ENCODE assay signal across 2 cellular contexts in the genomic region with DNA sequence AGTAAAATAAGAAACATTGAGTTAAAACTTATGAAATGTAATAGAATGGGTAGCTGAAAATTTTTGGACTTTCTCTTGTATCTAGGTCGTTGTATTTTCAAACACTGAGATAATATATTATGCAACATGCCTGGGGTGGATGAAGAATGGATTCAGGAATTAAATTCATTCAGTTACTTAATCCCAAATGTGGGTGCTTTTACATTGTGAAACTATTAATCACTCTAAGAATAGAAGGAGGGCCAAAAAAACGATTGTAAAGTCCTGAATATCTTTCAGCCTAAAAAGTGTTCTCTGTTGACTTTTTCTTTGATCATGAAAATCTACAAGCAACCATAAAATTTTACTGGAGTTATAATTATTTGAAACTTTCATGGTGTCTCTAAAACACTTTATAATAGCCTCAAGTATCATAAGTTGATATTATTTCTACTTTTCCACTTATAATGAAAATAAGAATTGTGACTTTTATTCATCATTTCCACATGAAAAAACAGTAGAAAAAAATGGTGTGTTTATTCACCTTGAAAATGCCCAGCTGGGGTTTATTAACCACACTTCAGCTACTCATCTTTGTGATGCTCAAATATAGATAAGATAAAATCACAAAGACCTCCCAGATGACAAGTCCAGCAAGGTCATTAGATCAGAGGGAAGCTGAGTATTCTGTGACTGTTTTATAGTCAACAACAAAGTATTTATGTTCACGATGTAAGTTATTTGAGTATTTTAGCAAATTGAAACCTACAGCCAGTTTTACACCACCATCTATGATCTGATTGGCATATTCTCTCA.
TF ChIP-seq lines count a peak whose summit lies in the region.

No MANE protein-coding gene starts in this region.

TF ChIP-seq in HCT116, 20 proteins besides CTCF, POLR2A, EP300 and RAD21:
- no peak for TF ChIP-seq TCF7L2 (IDR thresholded peaks at IDR 0.05; ENCODE audit: borderline replicate concordance, extremely low read depth, insufficient read depth, insufficient read length)

TF ChIP-seq in GM23338, 12 proteins besides CTCF, POLR2A, EP300 and RAD21:
- TF ChIP-seq ZNF331 (CRISPR knock-in tag; IDR thresholded peaks at IDR 0.05; ENCODE audit: low read depth) (no peak), CREB1 (CRISPR knock-in tag; IDR thresholded peaks at IDR 0.05; ENCODE audit: low read depth) (no peak), STAT1 (IDR thresholded peaks at IDR 0.05; ENCODE audit: unreplicated experiment) (no peak), EZH2 (IDR thresholded peaks at IDR 0.05; ENCODE audit: low read depth, unreplicated experiment) (no peak), NANOG (IDR thresholded peaks at IDR 0.05; ENCODE audit: borderline replicate concordance) (no peak), EZH2phosphoT487 (IDR thresholded peaks at IDR 0.05; ENCODE audit: unreplicated experiment) (no peak), ZNF114 (CRISPR knock-in tag; IDR thresholded peaks at IDR 0.05) (no peak), POLR2AphosphoS5 (IDR thresholded peaks at IDR 0.05; ENCODE audit: low read depth) (no peak), JUNB (IDR thresholded peaks at IDR 0.05; ENCODE audit: unreplicated experiment) (no peak)
- TF ChIP-seq, protein P1, sequence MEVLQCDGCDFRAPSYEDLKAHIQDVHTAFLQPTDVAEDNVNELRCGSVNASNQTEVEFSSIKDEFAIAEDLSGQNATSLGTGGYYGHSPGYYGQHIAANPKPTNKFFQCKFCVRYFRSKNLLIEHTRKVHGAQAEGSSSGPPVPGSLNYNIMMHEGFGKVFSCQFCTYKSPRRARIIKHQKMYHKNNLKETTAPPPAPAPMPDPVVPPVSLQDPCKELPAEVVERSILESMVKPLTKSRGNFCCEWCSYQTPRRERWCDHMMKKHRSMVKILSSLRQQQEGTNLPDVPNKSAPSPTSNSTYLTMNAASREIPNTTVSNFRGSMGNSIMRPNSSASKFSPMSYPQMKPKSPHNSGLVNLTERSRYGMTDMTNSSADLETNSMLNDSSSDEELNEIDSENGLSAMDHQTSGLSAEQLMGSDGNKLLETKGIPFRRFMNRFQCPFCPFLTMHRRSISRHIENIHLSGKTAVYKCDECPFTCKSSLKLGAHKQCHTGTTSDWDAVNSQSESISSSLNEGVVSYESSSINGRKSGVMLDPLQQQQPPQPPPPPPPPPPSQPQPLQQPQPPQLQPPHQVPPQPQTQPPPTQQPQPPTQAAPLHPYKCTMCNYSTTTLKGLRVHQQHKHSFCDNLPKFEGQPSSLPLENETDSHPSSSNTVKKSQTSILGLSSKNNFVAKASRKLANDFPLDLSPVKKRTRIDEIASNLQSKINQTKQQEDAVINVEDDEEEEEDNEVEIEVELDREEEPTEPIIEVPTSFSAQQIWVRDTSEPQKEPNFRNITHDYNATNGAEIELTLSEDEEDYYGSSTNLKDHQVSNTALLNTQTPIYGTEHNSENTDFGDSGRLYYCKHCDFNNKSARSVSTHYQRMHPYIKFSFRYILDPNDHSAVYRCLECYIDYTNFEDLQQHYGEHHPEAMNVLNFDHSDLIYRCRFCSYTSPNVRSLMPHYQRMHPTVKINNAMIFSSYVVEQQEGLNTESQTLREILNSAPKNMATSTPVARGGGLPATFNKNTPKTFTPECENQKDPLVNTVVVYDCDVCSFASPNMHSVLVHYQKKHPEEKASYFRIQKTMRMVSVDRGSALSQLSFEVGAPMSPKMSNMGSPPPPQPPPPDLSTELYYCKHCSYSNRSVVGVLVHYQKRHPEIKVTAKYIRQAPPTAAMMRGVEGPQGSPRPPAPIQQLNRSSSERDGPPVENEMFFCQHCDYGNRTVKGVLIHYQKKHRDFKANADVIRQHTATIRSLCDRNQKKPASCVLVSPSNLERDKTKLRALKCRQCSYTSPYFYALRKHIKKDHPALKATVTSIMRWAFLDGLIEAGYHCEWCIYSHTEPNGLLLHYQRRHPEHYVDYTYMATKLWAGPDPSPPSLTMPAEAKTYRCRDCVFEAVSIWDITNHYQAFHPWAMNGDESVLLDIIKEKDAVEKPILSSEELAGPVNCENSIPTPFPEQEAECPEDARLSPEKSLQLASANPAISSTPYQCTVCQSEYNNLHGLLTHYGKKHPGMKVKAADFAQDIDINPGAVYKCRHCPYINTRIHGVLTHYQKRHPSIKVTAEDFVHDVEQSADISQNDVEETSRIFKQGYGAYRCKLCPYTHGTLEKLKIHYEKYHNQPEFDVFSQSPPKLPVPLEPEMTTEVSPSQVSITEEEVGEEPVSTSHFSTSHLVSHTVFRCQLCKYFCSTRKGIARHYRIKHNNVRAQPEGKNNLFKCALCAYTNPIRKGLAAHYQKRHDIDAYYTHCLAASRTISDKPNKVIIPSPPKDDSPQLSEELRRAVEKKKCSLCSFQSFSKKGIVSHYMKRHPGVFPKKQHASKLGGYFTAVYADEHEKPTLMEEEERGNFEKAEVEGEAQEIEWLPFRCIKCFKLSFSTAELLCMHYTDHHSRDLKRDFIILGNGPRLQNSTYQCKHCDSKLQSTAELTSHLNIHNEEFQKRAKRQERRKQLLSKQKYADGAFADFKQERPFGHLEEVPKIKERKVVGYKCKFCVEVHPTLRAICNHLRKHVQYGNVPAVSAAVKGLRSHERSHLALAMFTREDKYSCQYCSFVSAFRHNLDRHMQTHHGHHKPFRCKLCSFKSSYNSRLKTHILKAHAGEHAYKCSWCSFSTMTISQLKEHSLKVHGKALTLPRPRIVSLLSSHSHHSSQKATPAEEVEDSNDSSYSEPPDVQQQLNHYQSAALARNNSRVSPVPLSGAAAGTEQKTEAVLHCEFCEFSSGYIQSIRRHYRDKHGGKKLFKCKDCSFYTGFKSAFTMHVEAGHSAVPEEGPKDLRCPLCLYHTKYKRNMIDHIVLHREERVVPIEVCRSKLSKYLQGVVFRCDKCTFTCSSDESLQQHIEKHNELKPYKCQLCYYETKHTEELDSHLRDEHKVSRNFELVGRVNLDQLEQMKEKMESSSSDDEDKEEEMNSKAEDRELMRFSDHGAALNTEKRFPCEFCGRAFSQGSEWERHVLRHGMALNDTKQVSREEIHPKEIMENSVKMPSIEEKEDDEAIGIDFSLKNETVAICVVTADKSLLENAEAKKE (CRISPR knock-in tag; IDR thresholded peaks at IDR 0.05): no peak
- TF ChIP-seq, protein P2, sequence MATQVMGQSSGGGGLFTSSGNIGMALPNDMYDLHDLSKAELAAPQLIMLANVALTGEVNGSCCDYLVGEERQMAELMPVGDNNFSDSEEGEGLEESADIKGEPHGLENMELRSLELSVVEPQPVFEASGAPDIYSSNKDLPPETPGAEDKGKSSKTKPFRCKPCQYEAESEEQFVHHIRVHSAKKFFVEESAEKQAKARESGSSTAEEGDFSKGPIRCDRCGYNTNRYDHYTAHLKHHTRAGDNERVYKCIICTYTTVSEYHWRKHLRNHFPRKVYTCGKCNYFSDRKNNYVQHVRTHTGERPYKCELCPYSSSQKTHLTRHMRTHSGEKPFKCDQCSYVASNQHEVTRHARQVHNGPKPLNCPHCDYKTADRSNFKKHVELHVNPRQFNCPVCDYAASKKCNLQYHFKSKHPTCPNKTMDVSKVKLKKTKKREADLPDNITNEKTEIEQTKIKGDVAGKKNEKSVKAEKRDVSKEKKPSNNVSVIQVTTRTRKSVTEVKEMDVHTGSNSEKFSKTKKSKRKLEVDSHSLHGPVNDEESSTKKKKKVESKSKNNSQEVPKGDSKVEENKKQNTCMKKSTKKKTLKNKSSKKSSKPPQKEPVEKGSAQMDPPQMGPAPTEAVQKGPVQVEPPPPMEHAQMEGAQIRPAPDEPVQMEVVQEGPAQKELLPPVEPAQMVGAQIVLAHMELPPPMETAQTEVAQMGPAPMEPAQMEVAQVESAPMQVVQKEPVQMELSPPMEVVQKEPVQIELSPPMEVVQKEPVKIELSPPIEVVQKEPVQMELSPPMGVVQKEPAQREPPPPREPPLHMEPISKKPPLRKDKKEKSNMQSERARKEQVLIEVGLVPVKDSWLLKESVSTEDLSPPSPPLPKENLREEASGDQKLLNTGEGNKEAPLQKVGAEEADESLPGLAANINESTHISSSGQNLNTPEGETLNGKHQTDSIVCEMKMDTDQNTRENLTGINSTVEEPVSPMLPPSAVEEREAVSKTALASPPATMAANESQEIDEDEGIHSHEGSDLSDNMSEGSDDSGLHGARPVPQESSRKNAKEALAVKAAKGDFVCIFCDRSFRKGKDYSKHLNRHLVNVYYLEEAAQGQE (IDR thresholded peaks at IDR 0.05; ENCODE audit: unreplicated experiment): no peak
- TF ChIP-seq, protein P3, sequence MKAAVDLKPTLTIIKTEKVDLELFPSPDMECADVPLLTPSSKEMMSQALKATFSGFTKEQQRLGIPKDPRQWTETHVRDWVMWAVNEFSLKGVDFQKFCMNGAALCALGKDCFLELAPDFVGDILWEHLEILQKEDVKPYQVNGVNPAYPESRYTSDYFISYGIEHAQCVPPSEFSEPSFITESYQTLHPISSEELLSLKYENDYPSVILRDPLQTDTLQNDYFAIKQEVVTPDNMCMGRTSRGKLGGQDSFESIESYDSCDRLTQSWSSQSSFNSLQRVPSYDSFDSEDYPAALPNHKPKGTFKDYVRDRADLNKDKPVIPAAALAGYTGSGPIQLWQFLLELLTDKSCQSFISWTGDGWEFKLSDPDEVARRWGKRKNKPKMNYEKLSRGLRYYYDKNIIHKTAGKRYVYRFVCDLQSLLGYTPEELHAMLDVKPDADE (IDR thresholded peaks at IDR 0.05): no peak
TF ChIP-seq in GM23338: peak in this region for 0.
